In the genomic region with DNA sequence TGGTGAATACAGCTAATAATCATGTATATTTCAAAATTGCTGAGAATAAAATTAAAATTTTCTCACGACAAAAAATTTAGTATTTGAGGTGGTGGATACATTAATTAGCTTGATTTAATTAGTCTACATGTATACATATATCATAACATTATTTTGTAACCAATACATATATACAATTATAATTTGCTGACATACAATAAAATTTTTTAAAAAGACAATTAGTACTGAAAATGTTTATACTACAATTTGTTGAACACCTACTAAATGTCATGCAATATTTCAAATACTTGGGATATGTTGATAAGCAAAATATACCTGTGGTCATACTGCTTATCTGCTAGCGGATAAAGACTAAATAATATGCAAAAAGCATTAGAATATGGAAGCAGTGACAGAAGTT, we compare ENCODE assay signal across 8 cellular contexts.
"Had no signal": no experiment of that assay in that cellular context is flagged by ENCODE, and none has a peak within 500 bp of the region (broad histone marks: within the 10 kb centered on the region; RNA-seq: fewer than 3 reads in every experiment).

No MANE protein-coding gene starts in this region.

- H3K4me3 ChIP-seq: GM23338 had no signal

- H2AFZ ChIP-seq: GM23338 had no signal

- H3K9ac ChIP-seq: KMS-11 had no signal

- ATAC-seq: GM23338, HCT116 had no signal

- DNase-seq: H9, HFFc6, KBM-7 had no signal

- H3K27ac ChIP-seq: KMS-11 had no signal

- H3K4me2 ChIP-seq: GM23338, KMS-11 had no signal

- FAIRE-seq: H1, HTR-8/SVneo had no signal
